In genomic region chr5:83494102-83494620, GRCh38 we compare ENCODE assay signal across 31 cellular contexts. TPM values are rescaled to one million over a fixed set of nuclear protein-coding genes. Genes with fewer than 3 reads are reported as not detected.
A peak's percentile ranks its signal among the peaks of the same experiment; 100 is the strongest.
DNase-seq lines count a peak whose midpoint lies in the region; ATAC-seq, FAIRE-seq and TF ChIP-seq lines count a peak whose summit lies in the region.
"Had no signal": no experiment of that assay in that cellular context is flagged by ENCODE, and none has a peak within 500 bp of the region (broad histone marks: within the 10 kb centered on the region; RNA-seq: fewer than 3 reads in every experiment).

No MANE protein-coding gene starts in this region.

- H2BK120ac ChIP-seq in H9 (ENCODE audit: low read depth, low read length, poor library complexity, severe bottlenecking), result no peak overlapping the region

- WGBS in A549 (ENCODE audit: missing lambda C conversion rate), result 43% methylated on average over 2 of the region's 2 CpGs
- WGBS in H9 (ENCODE audit: extremely low coverage, insufficient read length, low lambda C conversion rate), result no CpG with 5 or more reads among the region's 2 CpGs
- WGBS in hepatocyte (ENCODE audit: low lambda C conversion rate, missing lambda C conversion rate), result 65% methylated on average over 2 of the region's 2 CpGs
- WGBS in spleen, 5 donors, result 78 to 89% (median 85%) methylated on average over 2 of the region's 2 CpGs

- H3K36me3 ChIP-seq in PC-3 (ENCODE audit: low read depth, low read length) (no peaks in the 10 kb centered on the region), hepatocyte (replicated peaks; ENCODE audit: insufficient read depth, low read depth) (no peaks in the 10 kb centered on the region), spleen (no peaks in the 10 kb centered on the region)
- H3K36me3 ChIP-seq: HAP-1, neutrophil, Peyer's patch had no signal

- H4K20me1 ChIP-seq in H9 (ENCODE audit: control insufficient read depth, insufficient read depth, insufficient read length), result no peaks in the 10 kb centered on the region
- H4K20me1 ChIP-seq in PC-3 (ENCODE audit: low read length), result no peaks in the 10 kb centered on the region
- peaks cover 2% of the 10 kb centered on the region for H4K20me1 ChIP-seq in hepatocyte (ENCODE audit: insufficient read depth, poor library complexity, severe bottlenecking)

- no peak overlapping the region for H2AK5ac ChIP-seq in H9 (ENCODE audit: insufficient read length, low read length)

- TF ChIP-seq EP300 in A549 (IDR thresholded peaks at IDR 0.05), result no peak

- no peak overlapping the region for H2AFZ ChIP-seq in H9 (ENCODE audit: low read length)
- H2AFZ ChIP-seq in PC-3 (ENCODE audit: low read length), result peak overlapping the region; percentile 28; the same call in 1 of the 2 replicates
- H2AFZ ChIP-seq in hepatocyte, result no peak overlapping the region

- H3K9me3 ChIP-seq in A549 (no peaks in the 10 kb centered on the region), H9 (ENCODE audit: control insufficient read depth, low read depth, low read length) (no peaks in the 10 kb centered on the region), PC-3 (ENCODE audit: low read length) (no peaks in the 10 kb centered on the region), hepatocyte (ENCODE audit: low read depth) (no peaks in the 10 kb centered on the region), spleen (no peaks in the 10 kb centered on the region)
- H3K9me3 ChIP-seq: HAP-1, left lung, neutrophil, Peyer's patch, thoracic aorta had no signal

- no peaks in the 10 kb centered on the region for H3F3A ChIP-seq in PC-3 (ENCODE audit: low read length, unreplicated experiment)

- no peak overlapping the region for H4K5ac ChIP-seq in H9 (ENCODE audit: insufficient read length, low read depth, low read length)

- H2BK12ac ChIP-seq in H9 (ENCODE audit: insufficient read length, low read depth, low read length), result no peak overlapping the region

- H4K8ac ChIP-seq in H9 (replicated peaks; ENCODE audit: insufficient read length, low read depth, low read length), result no peak overlapping the region

- H3K9ac ChIP-seq in H9 (ENCODE audit: extremely low read depth, insufficient read length, low read length), result no peak overlapping the region
- H3K9ac ChIP-seq in PC-3 (ENCODE audit: low read length), result no peak overlapping the region

- H3K9me2 ChIP-seq in PC-3 (replicated peaks; ENCODE audit: low read length), result no peaks in the 10 kb centered on the region
- H3K9me2 ChIP-seq in hepatocyte (replicated peaks; ENCODE audit: insufficient read depth), result no peaks in the 10 kb centered on the region

- H3T11ph ChIP-seq in H9 (ENCODE audit: low read length), result no peak overlapping the region

- no peak for TF ChIP-seq POLR2A in A549 (IDR thresholded peaks at IDR 0.05; ENCODE audit: low read length)
- TF ChIP-seq POLR2A in spleen (IDR thresholded peaks at IDR 0.05), result no peak

- no peak for TF ChIP-seq RAD21 in A549 (conservative IDR thresholded peaks at IDR 0.05 in 1 of 2, IDR thresholded peaks at IDR 0.05 in 1 of 2)

- no peaks in the 10 kb centered on the region for H3K9me3 Mint-ChIP-seq in H9
- no peaks in the 10 kb centered on the region for H3K9me3 Mint-ChIP-seq in activated CD8-positive, alpha-beta T cell treated with anti-CD3 and anti-CD28 coated beads, Interleukin-2, amount 10 ng/mL, durations not matched to agents 7 days and 5 days (ENCODE audit: insufficient read depth)
- H3K9me3 Mint-ChIP-seq: stimulated activated naive CD8-positive, alpha-beta T cell treated with anti-CD3 and anti-CD28 coated beads, Interleukin-15, amount 100 ng/mL, for 72 hours had no signal

- no peaks in the 10 kb centered on the region for H3K23me2 ChIP-seq in H9 (ENCODE audit: insufficient read length, low read depth, low read length, poor library complexity, severe bottlenecking)

- H3K4me3 ChIP-seq in A549 (no peak overlapping the region), PC-3 (ENCODE audit: low read length) (no peak overlapping the region), hepatocyte (no peak overlapping the region), spleen (no peak overlapping the region)
- H3K4me3 ChIP-seq: coronary artery, HAP-1, left lung, Peyer's patch, thoracic aorta had no signal

- no peaks in the 10 kb centered on the region for H3K27me3 ChIP-seq in H9 (ENCODE audit: insufficient read depth, low read length)
- H3K27me3 ChIP-seq in PC-3 (ENCODE audit: low read length), result no peaks in the 10 kb centered on the region
- H3K27me3 ChIP-seq in hepatocyte, result no peaks in the 10 kb centered on the region
- no peaks in the 10 kb centered on the region for H3K27me3 ChIP-seq in spleen (replicated peaks in 1 of 7)
- H3K27me3 ChIP-seq: left lung, neutrophil, Peyer's patch had no signal

- no peak overlapping the region; a peak in 1 of 5 replicates for H3K4me3 Mint-ChIP-seq in H9
- H3K4me3 Mint-ChIP-seq in activated CD8-positive, alpha-beta T cell treated with anti-CD3 and anti-CD28 coated beads, Interleukin-2, amount 10 ng/mL, durations not matched to agents 7 days and 5 days, result no peak overlapping the region
- H3K4me3 Mint-ChIP-seq: activated CD4-positive, alpha-beta T cell treated with anti-CD3 and anti-CD28 coated beads for 36 hours; activated naive CD8-positive, alpha-beta T cell treated with anti-CD3 and anti-CD28 coated beads, Interleukin-2, amount 10 ng/mL, durations not matched to agents 7 days and 5 days; CD4-positive, CD25-positive, alpha-beta regulatory T cell; effector memory CD8-positive, alpha-beta T cell; stimulated activated naive CD8-positive, alpha-beta T cell treated with anti-CD3 and anti-CD28 coated beads, Interleukin-15, amount 100 ng/mL, for 72 hours had no signal

- 0 out of 3 replicates have a peak overlapping the region, but pooled peaks have one; percentile 10 for H3K4me2 ChIP-seq in A549
- no peak overlapping the region for H3K4me2 ChIP-seq in H9 (ENCODE audit: insufficient read depth, insufficient read length, low read length)
- no peak overlapping the region for H3K4me2 ChIP-seq in PC-3 (ENCODE audit: low read length)
- peak overlapping the region; percentile 3 for H3K4me2 ChIP-seq in hepatocyte

- no peak overlapping the region for H4K91ac ChIP-seq in H9 (ENCODE audit: insufficient read length, low read depth, low read length)

- POLR2A ChIA-PET in A549 (lab: Yijun Ruan, JAX) (no interaction called here), PC-3 (lab: Charles Lee; ENCODE audit: unreplicated experiment) (no interaction called here)
- POLR2A ChIA-PET in activated CD8-positive, alpha-beta T cell treated with anti-CD3 and anti-CD28 coated beads, Interleukin-2, amount 10 ng/mL, durations not matched to agents 7 days and 5 days (lab: Charles Lee), result no interaction called here

- no peak for FAIRE-seq in A549 (lab: Jason Lieb, UNC)
- FAIRE-seq: GM12891 had no signal

- CTCF ChIA-PET in A549 (lab: Yijun Ruan, JAX), result no interaction called here
- CTCF ChIA-PET in PC-3 (lab: Charles Lee), result no interaction called here
- CTCF ChIA-PET in activated CD8-positive, alpha-beta T cell treated with anti-CD3 and anti-CD28 coated beads, Interleukin-2, amount 10 ng/mL, durations not matched to agents 7 days and 5 days (lab: Charles Lee), result interaction anchor here (1.6 kb wide), 1 partner anchor 1182 kb away, joined by 4 read pairs; no protein-coding TSS in a partner anchor

- H3K4me1 ChIP-seq in A549 (peaks cover 21% of the 10 kb centered on the region), H9 (ENCODE audit: insufficient read depth, low read length) (peaks cover 9% of the 10 kb centered on the region; the same call in 1 of the 2 replicates), PC-3 (ENCODE audit: insufficient read depth, low read length) (peaks cover 18% of the 10 kb centered on the region), hepatocyte (ENCODE audit: insufficient read depth) (peaks cover 23% of the 10 kb centered on the region), spleen (no peaks in the 10 kb centered on the region)
- H3K4me1 ChIP-seq: HAP-1, left lung, Peyer's patch had no signal

- H2BK5ac ChIP-seq in H9 (ENCODE audit: insufficient read length, low read length), result no peak overlapping the region

- H3K79me1 ChIP-seq in H9 (ENCODE audit: insufficient read depth, low read depth, low read length, poor library complexity, severe bottlenecking), result peaks cover 6% of the 10 kb centered on the region

- H3K27me3 Mint-ChIP-seq in H9 (ENCODE audit: low read depth), result no peaks in the 10 kb centered on the region
- peaks cover 3% of the 10 kb centered on the region for H3K27me3 Mint-ChIP-seq in activated CD8-positive, alpha-beta T cell treated with anti-CD3 and anti-CD28 coated beads, Interleukin-2, amount 10 ng/mL, durations not matched to agents 7 days and 5 days (ENCODE audit: low read depth)

- no peak overlapping the region for H3K56ac ChIP-seq in H9 (ENCODE audit: insufficient read length, low read depth, low read length)

- no peak overlapping the region for H2BK20ac ChIP-seq in H9 (ENCODE audit: low read depth, low read length, poor library complexity, severe bottlenecking)

- no peak overlapping the region for H3K4ac ChIP-seq in H9 (ENCODE audit: low read depth, low read length)

- TF ChIP-seq CTCF in A549 (IDR thresholded peaks at IDR 0.05) (no peak), H9 (conservative IDR thresholded peaks at IDR 0.05) (no peak), PC-3 (conservative IDR thresholded peaks at IDR 0.05; ENCODE audit: low read depth, low read length) (no peak), hepatocyte (IDR thresholded peaks at IDR 0.05; ENCODE audit: poor library complexity) (no peak), spleen (IDR thresholded peaks at IDR 0.05 in 8 of 11, conservative IDR thresholded peaks at IDR 0.05 in 3 of 11) (no peak)

- ATAC-seq in A549, result no peak
- ATAC-seq in PC-3, result peak; percentile 49; the same call in 1 of the 2 replicates
- no peak for ATAC-seq in activated CD8-positive, alpha-beta T cell treated with anti-CD3 and anti-CD28 coated beads, Interleukin-2, amount 10 ng/mL, durations not matched to agents 7 days and 5 days
- ATAC-seq: activated CD4-positive, alpha-beta T cell treated with anti-CD3 and anti-CD28 coated beads for 36 hours; effector memory CD8-positive, alpha-beta T cell; left lung; right cardiac atrium; stimulated activated naive CD8-positive, alpha-beta T cell treated with anti-CD3 and anti-CD28 coated beads, Interleukin-15, amount 100 ng/mL, for 72 hours had no signal

- H3K27ac Mint-ChIP-seq in H9, result peak overlapping the region; percentile 79 to 93 (median 85); a peak in 6 of 7 replicates
- H3K27ac Mint-ChIP-seq in activated CD8-positive, alpha-beta T cell treated with anti-CD3 and anti-CD28 coated beads, Interleukin-2, amount 10 ng/mL, durations not matched to agents 7 days and 5 days, result no peak overlapping the region
- H3K27ac Mint-ChIP-seq: activated CD4-positive, alpha-beta T cell treated with anti-CD3 and anti-CD28 coated beads for 36 hours; activated naive CD8-positive, alpha-beta T cell treated with anti-CD3 and anti-CD28 coated beads, Interleukin-2, amount 10 ng/mL, durations not matched to agents 7 days and 5 days; CD4-positive, CD25-positive, alpha-beta regulatory T cell; effector memory CD8-positive, alpha-beta T cell; stimulated activated naive CD8-positive, alpha-beta T cell treated with anti-CD3 and anti-CD28 coated beads, Interleukin-15, amount 100 ng/mL, for 72 hours had no signal

- intact Hi-C loops in PC-3 (cut with micrococcal nuclease) (no loop called here), spleen (cut with DNase I; ENCODE audit: low total_unique reads) (no loop called here)

- BruUV-seq in PC-3 (replicated peaks; lab: Mats Ljungman, UMichigan), result no TSS peak

- H3K18ac ChIP-seq in H9 (ENCODE audit: insufficient read length, low read depth, low read length), result no peak overlapping the region

- H3K36me3 Mint-ChIP-seq in H9 (ENCODE audit: insufficient read depth in 1 of 3, low read depth in 3 of 3), result peaks cover 38 to 87% (median 39%) of the 10 kb centered on the region in 3 experiments; a peak in 6 of 7 replicates
- no peaks in the 10 kb centered on the region for H3K36me3 Mint-ChIP-seq in activated CD8-positive, alpha-beta T cell treated with anti-CD3 and anti-CD28 coated beads, Interleukin-2, amount 10 ng/mL, durations not matched to agents 7 days and 5 days (ENCODE audit: low read depth)
- H3K36me3 Mint-ChIP-seq: activated naive CD8-positive, alpha-beta T cell treated with anti-CD3 and anti-CD28 coated beads, Interleukin-2, amount 10 ng/mL, durations not matched to agents 7 days and 5 days; CD4-positive, CD25-positive, alpha-beta regulatory T cell had no signal

- H3K14ac ChIP-seq in H9 (ENCODE audit: insufficient read depth, low read length), result no peak overlapping the region

- no peak overlapping the region for H2BK15ac ChIP-seq in H9 (ENCODE audit: low read depth, low read length)

- no peak overlapping the region for H3K23ac ChIP-seq in H9 (ENCODE audit: insufficient read length, low read depth, low read length)

- H3K4me1 Mint-ChIP-seq in H9, result peaks cover 40 to 42% of the 10 kb centered on the region in 2 experiments
- no peaks in the 10 kb centered on the region for H3K4me1 Mint-ChIP-seq in activated CD8-positive, alpha-beta T cell treated with anti-CD3 and anti-CD28 coated beads, Interleukin-2, amount 10 ng/mL, durations not matched to agents 7 days and 5 days (ENCODE audit: low read depth)
- H3K4me1 Mint-ChIP-seq: activated naive CD8-positive, alpha-beta T cell treated with anti-CD3 and anti-CD28 coated beads, Interleukin-2, amount 10 ng/mL, durations not matched to agents 7 days and 5 days; CD4-positive, CD25-positive, alpha-beta regulatory T cell; stimulated activated naive CD8-positive, alpha-beta T cell treated with anti-CD3 and anti-CD28 coated beads, Interleukin-15, amount 100 ng/mL, for 72 hours had no signal

- 0 out of 6 replicates have a peak overlapping the region, but pooled peaks of 1 of the 2 experiments have one; percentile 30 for H3K27ac ChIP-seq in A549
- H3K27ac ChIP-seq in H9 (ENCODE audit: insufficient read length, low read depth, low read length), result no peak overlapping the region
- no peak overlapping the region for H3K27ac ChIP-seq in PC-3 (ENCODE audit: low read length)
- peak overlapping the region; percentile 52 for H3K27ac ChIP-seq in hepatocyte
- H3K27ac ChIP-seq in spleen, result no peak overlapping the region
- H3K27ac ChIP-seq: left lung, neutrophil, Peyer's patch had no signal

- no peak for DNase-seq in A549 (ENCODE audit: low read depth in 1 of 2, low spot score in 1 of 2)
- no peak for DNase-seq in H9
- DNase-seq in PC-3, result peak; percentile 31
- no peak for DNase-seq in hepatocyte (ENCODE audit: low spot score)
- no peak for DNase-seq in spleen
- DNase-seq in activated CD8-positive, alpha-beta T cell treated with anti-CD3 and anti-CD28 coated beads, Interleukin-2, amount 10 ng/mL, durations not matched to agents 7 days and 5 days, result no peak
- no peak for DNase-seq in foreskin melanocyte
- no peak for DNase-seq in stimulated activated CD4-positive, alpha-beta T cell treated with anti-CD3 and anti-CD28 coated beads, Interleukin-4, amount 100 ng/mL, for 4 hours
- DNase-seq: activated CD4-positive, alpha-beta T cell treated with anti-CD3 and anti-CD28 coated beads for 36 hours; activated effector memory CD4-positive, alpha-beta T cell treated with anti-CD3 and anti-CD28 coated beads, Interleukin-2, amount 50 U/mL, for 16 hours; activated naive CD8-positive, alpha-beta T cell treated with anti-CD3 and anti-CD28 coated beads, Interleukin-2, amount 10 ng/mL, durations not matched to agents 7 days and 5 days; aorta; CD4-positive, CD25-positive, alpha-beta regulatory T cell; effector memory CD8-positive, alpha-beta T cell; EL; islet precursor cell; NCI-H146; NCI-H510A treated with DMSO at 0.1 percent for 48 hours; NK-92 treated with Interleukin-12 subunit alpha and Interleukin-12 subunit beta, amount 100 ng/mL, for 24 hours; Peyer's patch; posterior cingulate gyrus; right cardiac atrium; SHP77; stimulated activated naive CD8-positive, alpha-beta T cell treated with anti-CD3 and anti-CD28 coated beads, Interleukin-15, amount 100 ng/mL, for 72 hours; T-helper 2 cell had no signal

- H3K79me2 ChIP-seq in H9 (ENCODE audit: insufficient read depth, low read length), result 0 out of 2 replicates have a peak, but pooled peaks cover 2% of the 10 kb centered on the region
- H3K79me2 ChIP-seq in PC-3 (ENCODE audit: low read length), result no peaks in the 10 kb centered on the region
- H3K79me2 ChIP-seq in hepatocyte, result peaks cover 59% of the 10 kb centered on the region

RNA-seq across cellular contexts. Expression of gene VCAN, which starts 22.6 kb away (rescaled TPM):
- 42.0 and 47.8 TPM in 2 replicates for polyA plus RNA-seq in A549 (2011; rRNA removed)
- 1.9 and 2.5 TPM in 2 replicates for polyA plus RNA-seq in A549 (2012; cell fraction: cytosol; rRNA removed)
- 11.0 and 11.6 TPM in 2 replicates for polyA plus RNA-seq in A549 (2012; cell fraction: nucleus; rRNA removed)
- polyA plus RNA-seq in A549 (2017; fragmentation: RNase III; extraction: RNeasy Plus Mini Kit Qiagen cat#74134 plus additional on column Dnase treatment), result 20.1 to 26.0 TPM (median 21.1 TPM) in 3 replicates
- 104 and 116 TPM in 2 replicates for polyA minus RNA-seq in A549 (2011; rRNA and poly(A)+ RNA removed)
- total RNA-seq in H9 (2021), result 271 and 278 TPM in 2 replicates
- total RNA-seq in PC-3 (2014; rRNA removed), result 6.2 and 6.7 TPM in 2 replicates
- 367 and 398 TPM in 2 replicates for total RNA-seq in hepatocyte
- 98.0 and 104 TPM in 2 replicates for polyA plus RNA-seq in hepatocyte
- 100 to 1,000 TPM in 3 of 7 donors, 10 to 100 TPM in 4; 58.4 to 442 (median 90.6) TPM for total RNA-seq in spleen
- 1 to 10 TPM; 1.8 to 5.4 (median 2.0) TPM for polyA plus RNA-seq in spleen
- under 1 TPM; 0.03 to 0.39 TPM for total RNA-seq in activated CD8-positive, alpha-beta T cell treated with anti-CD3 and anti-CD28 coated beads, Interleukin-2, amount 10 ng/mL, durations not matched to agents 7 days and 5 days
- total RNA-seq: activated CD4-positive, alpha-beta T cell treated with anti-CD3 and anti-CD28 coated beads for 36 hours; CD4-positive, CD25-positive, alpha-beta regulatory T cell had no signal

Comparison
In these comparisons a context has a peak if more than half of its experiments do, and no peak if none do; other contexts are left out.
1. H3K4me2 ChIP-seq: peak in A549 (single experiment) and hepatocyte (single experiment); none in H9 (single experiment) and PC-3 (single experiment).